ENCODE assay signal across 13 cellular contexts in genomic region chr1:56573311-56573710, GRCh38. TPM values are rescaled to one million over a fixed set of nuclear protein-coding genes. Genes with fewer than 3 reads are reported as not detected.
DNase-seq lines count a peak whose midpoint lies in the region; ATAC-seq and TF ChIP-seq lines count a peak whose summit lies in the region.
"Had no signal": no experiment of that assay in that cellular context is flagged by ENCODE, and none has a peak within 500 bp of the region (broad histone marks: within the 10 kb centered on the region; RNA-seq: fewer than 3 reads in every experiment).

No MANE protein-coding gene starts in this region.

- peaks cover 29% of the 10 kb centered on the region for H3K36me3 Mint-ChIP-seq in Calu3 (ENCODE audit: insufficient read depth, unreplicated experiment)
- no peaks in the 10 kb centered on the region for H3K36me3 Mint-ChIP-seq in activated CD4-positive, alpha-beta T cell treated with anti-CD3 and anti-CD28 coated beads, Interleukin-2, amount 10 ng/mL, durations not matched to agents 7 days and 5 days (ENCODE audit: low read depth)

- peak overlapping the region; percentile 79 for H3K4me2 ChIP-seq in hepatocyte

- H3K36me3 ChIP-seq in hepatocyte (replicated peaks; ENCODE audit: insufficient read depth, low read depth), result no peaks in the 10 kb centered on the region
- H3K36me3 ChIP-seq in gastrocnemius medialis, result no peaks in the 10 kb centered on the region
- H3K36me3 ChIP-seq: uterus had no signal

- in situ Hi-C loops in gastrocnemius medialis (cut with MboI; ENCODE audit: low sequenced_read_pairs in 4 of 4), result no loop called here

- ATAC-seq in gastrocnemius medialis (no peak), GM19351 (IDR thresholded peaks at IDR 0.05; ENCODE audit: unreplicated experiment) (no peak)

- DNase-seq in Calu3 (no peak), SK-N-DZ (ENCODE audit: low spot score) (peak; percentile 82), hepatocyte (ENCODE audit: low spot score) (peak; percentile 35), gastrocnemius medialis (no peak), midbrain (lab: John Stamatoyannopoulos, UW) (no peak)
- DNase-seq in activated CD4-positive, alpha-beta T cell treated with anti-CD3 and anti-CD28 coated beads, Interleukin-2, amount 10 ng/mL, durations not matched to agents 7 days and 5 days, result no peak
- no peak for DNase-seq in activated T-cell treated with anti-CD3 and anti-CD28 coated beads, Interleukin-2, amount 50 U/mL, for 48 hours
- DNase-seq: activated CD4-positive, CD25-positive, alpha-beta regulatory T cell treated with anti-CD3 and anti-CD28 coated beads, Interleukin-2, amount 50 U/mL, for 72 hours; activated effector memory CD4-positive, alpha-beta T cell treated with anti-CD3 and anti-CD28 coated beads, Interleukin-2, amount 50 U/mL, for 16 hours; foreskin melanocyte; Kasumi-1 had no signal

- no peak for TF ChIP-seq POLR2A in gastrocnemius medialis (IDR thresholded peaks at IDR 0.05)

- no peak overlapping the region for H3K4me3 ChIP-seq in hepatocyte
- peak overlapping the region; percentile 13 to 99 (median 52) for H3K4me3 ChIP-seq in gastrocnemius medialis

- H3K27ac Mint-ChIP-seq in Calu3 (ENCODE audit: unreplicated experiment), result no peak overlapping the region
- H3K27ac Mint-ChIP-seq in activated CD4-positive, alpha-beta T cell treated with anti-CD3 and anti-CD28 coated beads, Interleukin-2, amount 10 ng/mL, durations not matched to agents 7 days and 5 days, result no peak overlapping the region

- H3K27me3 ChIP-seq in hepatocyte, result no peaks in the 10 kb centered on the region
- H3K27me3 ChIP-seq in gastrocnemius medialis, result no peaks in the 10 kb centered on the region
- H3K27me3 ChIP-seq: uterus had no signal

- no peaks in the 10 kb centered on the region for H3K9me3 Mint-ChIP-seq in Calu3 (ENCODE audit: low read depth, unreplicated experiment)
- no peaks in the 10 kb centered on the region for H3K9me3 Mint-ChIP-seq in activated CD4-positive, alpha-beta T cell treated with anti-CD3 and anti-CD28 coated beads, Interleukin-2, amount 10 ng/mL, durations not matched to agents 7 days and 5 days

- BruUV-seq in Calu3 (replicated peaks; lab: Mats Ljungman, UMichigan), result no TSS peak

- peak overlapping the region; percentile 18 for H3K4me3 Mint-ChIP-seq in Calu3 (ENCODE audit: low read depth, unreplicated experiment)
- H3K4me3 Mint-ChIP-seq in activated CD4-positive, alpha-beta T cell treated with anti-CD3 and anti-CD28 coated beads, Interleukin-2, amount 10 ng/mL, durations not matched to agents 7 days and 5 days, result no peak overlapping the region

- CTCF ChIA-PET in Calu3 (lab: Charles Lee), result no interaction called here
- CTCF ChIA-PET in activated CD4-positive, alpha-beta T cell treated with anti-CD3 and anti-CD28 coated beads, Interleukin-2, amount 10 ng/mL, durations not matched to agents 7 days and 5 days (lab: Charles Lee), result no interaction called here

- H3K9me3 ChIP-seq in hepatocyte (ENCODE audit: low read depth) (no peaks in the 10 kb centered on the region), gastrocnemius medialis (no peaks in the 10 kb centered on the region)
- H3K9me3 ChIP-seq: uterus had no signal

- H2AFZ ChIP-seq in hepatocyte, result no peak overlapping the region

- peaks cover 75% of the 10 kb centered on the region for H3K4me1 Mint-ChIP-seq in Calu3 (ENCODE audit: low read depth, unreplicated experiment)
- H3K4me1 Mint-ChIP-seq in activated CD4-positive, alpha-beta T cell treated with anti-CD3 and anti-CD28 coated beads, Interleukin-2, amount 10 ng/mL, durations not matched to agents 7 days and 5 days, result peaks cover under 1% of the 10 kb centered on the region

- WGBS in hepatocyte (ENCODE audit: low lambda C conversion rate, missing lambda C conversion rate), result 31% methylated on average over 4 of the region's 4 CpGs

- H3K4me1 ChIP-seq in hepatocyte (ENCODE audit: insufficient read depth), result peaks cover 54% of the 10 kb centered on the region
- H3K4me1 ChIP-seq in gastrocnemius medialis, result peaks cover 56 to 73% of the 10 kb centered on the region in 2 donors
- H3K4me1 ChIP-seq: uterus had no signal

- intact Hi-C loops in Calu3 (cut with micrococcal nuclease; ENCODE audit: unreplicated experiment), result no loop called here
- intact Hi-C loops in gastrocnemius medialis (cut with DNase I; ENCODE audit: low total_unique reads), result loop anchor here (5.0 kb wide), 2 partner anchors 146 to 501 kb away; no protein-coding TSS in a partner anchor

- H3K9me2 ChIP-seq in hepatocyte (replicated peaks; ENCODE audit: insufficient read depth), result no peaks in the 10 kb centered on the region

- peaks cover 98% of the 10 kb centered on the region for H4K20me1 ChIP-seq in hepatocyte (ENCODE audit: insufficient read depth, poor library complexity, severe bottlenecking)

- H3K27me3 Mint-ChIP-seq in Calu3 (ENCODE audit: unreplicated experiment), result no peaks in the 10 kb centered on the region
- peaks cover 21% of the 10 kb centered on the region for H3K27me3 Mint-ChIP-seq in activated CD4-positive, alpha-beta T cell treated with anti-CD3 and anti-CD28 coated beads, Interleukin-2, amount 10 ng/mL, durations not matched to agents 7 days and 5 days

- POLR2A ChIA-PET in activated CD4-positive, alpha-beta T cell treated with anti-CD3 and anti-CD28 coated beads, Interleukin-2, amount 10 ng/mL, durations not matched to agents 7 days and 5 days (lab: Charles Lee), result no interaction called here

- H3K79me2 ChIP-seq in hepatocyte, result peaks cover 99% of the 10 kb centered on the region

- TF ChIP-seq CTCF in Calu3 (IDR thresholded peaks at IDR 0.05; ENCODE audit: unreplicated experiment), result no peak
- no peak for TF ChIP-seq CTCF in hepatocyte (IDR thresholded peaks at IDR 0.05; ENCODE audit: poor library complexity)
- no peak for TF ChIP-seq CTCF in gastrocnemius medialis (IDR thresholded peaks at IDR 0.05 in 4 of 5, conservative IDR thresholded peaks at IDR 0.05 in 1 of 5)

- peak overlapping the region; percentile 59 for H3K27ac ChIP-seq in hepatocyte
- H3K27ac ChIP-seq in gastrocnemius medialis, result peak overlapping the region; percentile 28 to 73 (median 48)

RNA-seq across cellular contexts. Expression of gene PLPP3, which starts 6.1 kb away (rescaled TPM):
- 17.4 and 18.9 TPM in 2 replicates for total RNA-seq in Calu3 (2022)
- 4.7 and 5.0 TPM in 2 replicates for polyA plus RNA-seq in SK-N-DZ (2014; cell fraction: cytosol; rRNA removed)
- polyA plus RNA-seq in SK-N-DZ (2014; cell fraction: nucleus; rRNA removed), result 2.2 and 2.4 TPM in 2 replicates
- 159 TPM in 2 replicates for total RNA-seq in hepatocyte
- 103 TPM in 2 replicates for polyA plus RNA-seq in hepatocyte
- total RNA-seq in gastrocnemius medialis, result 10 to 100 TPM; 53.2 to 71.5 (median 55.5) TPM
- not detected for total RNA-seq in activated CD4-positive, alpha-beta T cell treated with anti-CD3 and anti-CD28 coated beads, Interleukin-2, amount 10 ng/mL, durations not matched to agents 7 days and 5 days

Comparison
In these comparisons a context has a peak if more than half of its experiments do, and no peak if none do; other contexts are left out.
1. DNase-seq: peak in SK-N-DZ (single experiment) and hepatocyte (single experiment); none in Calu3 (single experiment), gastrocnemius medialis (0 of 2), activated CD4-positive, alpha-beta T cell treated with anti-CD3 and anti-CD28 coated beads, Interleukin-2, amount 10 ng/mL, durations not matched to agents 7 days and 5 days (single experiment), midbrain (single experiment) and activated T-cell treated with anti-CD3 and anti-CD28 coated beads, Interleukin-2, amount 50 U/mL, for 48 hours (0 of 2).
2. RNA of gene PLPP3, which starts 6.1 kb away (total RNA-seq): 159 TPM in hepatocyte, 53.2 to 71.5 TPM in gastrocnemius medialis and 17.4 to 18.9 TPM in Calu3; not detected in activated CD4-positive, alpha-beta T cell treated with anti-CD3 and anti-CD28 coated beads, Interleukin-2, amount 10 ng/mL, durations not matched to agents 7 days and 5 days; every median in the first group is over 10 times any median in the second.